In genomic region chr7:18861514-18861913, GRCh38 we compare ENCODE assay signal across 13 cellular contexts.
A peak's percentile ranks its signal among the peaks of the same experiment; 100 is the strongest.
DNase-seq lines count a peak whose midpoint lies in the region; ATAC-seq and TF ChIP-seq lines count a peak whose summit lies in the region.
"Had no signal": no experiment of that assay in that cellular context is flagged by ENCODE, and none has a peak within 500 bp of the region (broad histone marks: within the 10 kb centered on the region; RNA-seq: fewer than 3 reads in every experiment).

No MANE protein-coding gene starts in this region.

- H3K4me1 Mint-ChIP-seq in activated CD4-positive, alpha-beta T cell treated with anti-CD3 and anti-CD28 coated beads, Interleukin-2, amount 10 ng/mL, durations not matched to agents 24 days and 14 days = peaks cover 31% of the 10 kb centered on the region
- H3K4me1 Mint-ChIP-seq in stimulated activated effector memory CD8-positive, alpha-beta T cell treated with anti-CD3 and anti-CD28 coated beads, Interleukin-12 subunit alpha, Interleukin-12 subunit beta, amount 100 ng/mL, for 72 hours = peaks cover 14% of the 10 kb centered on the region

- CTCF ChIA-PET in PC-3 (lab: Charles Lee) = no interaction called here

- ATAC-seq in HG02852 (IDR thresholded peaks at IDR 0.05; ENCODE audit: unreplicated experiment) (peak; percentile 78), PC-3 (no peak), HG03457 (IDR thresholded peaks at IDR 0.05; ENCODE audit: unreplicated experiment) (no peak), GM21367 (IDR thresholded peaks at IDR 0.05; ENCODE audit: unreplicated experiment) (no peak)
- ATAC-seq in stimulated activated effector memory CD8-positive, alpha-beta T cell treated with anti-CD3 and anti-CD28 coated beads, Interleukin-12 subunit alpha, Interleukin-12 subunit beta, amount 100 ng/mL, for 72 hours = peak; percentile 78

- H4K20me1 ChIP-seq in PC-3 (ENCODE audit: low read length) = no peaks in the 10 kb centered on the region

- TF ChIP-seq CTCF in PC-3 (conservative IDR thresholded peaks at IDR 0.05; ENCODE audit: low read depth, low read length) = no peak

- no peak overlapping the region for H3K9ac ChIP-seq in PC-3 (ENCODE audit: low read length)

- no peak overlapping the region for H3K27ac ChIP-seq in PC-3 (ENCODE audit: low read length)
- H3K27ac ChIP-seq: SK-N-MC had no signal

- H3K9me2 ChIP-seq in PC-3 (replicated peaks; ENCODE audit: low read length) = no peaks in the 10 kb centered on the region

- no TSS peak for BruUV-seq in PC-3 (replicated peaks; lab: Mats Ljungman, UMichigan)

- no peak overlapping the region for H3K4me3 ChIP-seq in PC-3 (ENCODE audit: low read length)
- H3K4me3 ChIP-seq: SK-N-MC had no signal

- H3K27me3 ChIP-seq in PC-3 (ENCODE audit: low read length) = no peaks in the 10 kb centered on the region

- H3K27ac Mint-ChIP-seq in activated CD4-positive, alpha-beta T cell treated with anti-CD3 and anti-CD28 coated beads, Interleukin-2, amount 10 ng/mL, durations not matched to agents 24 days and 14 days = peak overlapping the region; percentile 70
- peak overlapping the region; percentile 88 for H3K27ac Mint-ChIP-seq in stimulated activated effector memory CD8-positive, alpha-beta T cell treated with anti-CD3 and anti-CD28 coated beads, Interleukin-12 subunit alpha, Interleukin-12 subunit beta, amount 100 ng/mL, for 72 hours
- H3K27ac Mint-ChIP-seq: stimulated activated naive B cell treated with anti-CD40 and anti-IgM and Interleukin-4, amounts not matched to agents 10 μg/mL and 1 μg/mL and 100 μg/mL, for 72 hours had no signal

- no peaks in the 10 kb centered on the region for H3K9me3 ChIP-seq in PC-3 (ENCODE audit: low read length)

- intact Hi-C loops in activated CD4-positive, alpha-beta T cell treated with anti-CD3 and anti-CD28 coated beads, Interleukin-2, amount 10 ng/mL, durations not matched to agents 24 days and 14 days (cut with micrococcal nuclease) = loop anchor here (1.0 to 5.0 kb wide), 2 partner anchors 119 to 222 kb away; no protein-coding TSS in a partner anchor
- intact Hi-C loops in PC-3 (cut with micrococcal nuclease) = no loop called here

- H3K4me2 ChIP-seq in PC-3 (ENCODE audit: low read length) = no peak overlapping the region

- no peak overlapping the region for H2AFZ ChIP-seq in PC-3 (ENCODE audit: low read length)

- DNase-seq in activated CD4-positive, alpha-beta T cell treated with anti-CD3 and anti-CD28 coated beads, Interleukin-2, amount 10 ng/mL, durations not matched to agents 24 days and 14 days = no peak
- no peak for DNase-seq in activated CD4-positive, alpha-beta T cell treated with anti-CD3 and anti-CD28 coated beads, Interleukin-2, amount 50 U/mL, for 48 hours
- DNase-seq in PC-3 (peak; percentile 5), NCI-H524 (lab: John Stamatoyannopoulos, UW) (no peak)
- DNase-seq in stimulated activated effector memory CD8-positive, alpha-beta T cell treated with anti-CD3 and anti-CD28 coated beads, Interleukin-12 subunit alpha, Interleukin-12 subunit beta, amount 100 ng/mL, for 72 hours (ENCODE audit: low spot score in 2 of 2) = no peak
- DNase-seq: head of caudate nucleus; midbrain; NCI-H1930; stimulated activated naive B cell treated with anti-CD40 and anti-IgM and Interleukin-4, amounts not matched to agents 10 μg/mL and 1 μg/mL and 100 μg/mL, for 72 hours had no signal

- H3K36me3 Mint-ChIP-seq in activated CD4-positive, alpha-beta T cell treated with anti-CD3 and anti-CD28 coated beads, Interleukin-2, amount 10 ng/mL, durations not matched to agents 24 days and 14 days (ENCODE audit: low read depth) = peaks cover 33% of the 10 kb centered on the region
- H3K36me3 Mint-ChIP-seq in stimulated activated effector memory CD8-positive, alpha-beta T cell treated with anti-CD3 and anti-CD28 coated beads, Interleukin-12 subunit alpha, Interleukin-12 subunit beta, amount 100 ng/mL, for 72 hours = no peaks in the 10 kb centered on the region

- peaks cover 30% of the 10 kb centered on the region for H3K9me3 Mint-ChIP-seq in activated CD4-positive, alpha-beta T cell treated with anti-CD3 and anti-CD28 coated beads, Interleukin-2, amount 10 ng/mL, durations not matched to agents 24 days and 14 days
- peaks cover 22% of the 10 kb centered on the region for H3K9me3 Mint-ChIP-seq in stimulated activated effector memory CD8-positive, alpha-beta T cell treated with anti-CD3 and anti-CD28 coated beads, Interleukin-12 subunit alpha, Interleukin-12 subunit beta, amount 100 ng/mL, for 72 hours

- H3F3A ChIP-seq in PC-3 (ENCODE audit: low read length, unreplicated experiment) = no peaks in the 10 kb centered on the region

- H3K27me3 Mint-ChIP-seq in activated CD4-positive, alpha-beta T cell treated with anti-CD3 and anti-CD28 coated beads, Interleukin-2, amount 10 ng/mL, durations not matched to agents 24 days and 14 days = no peaks in the 10 kb centered on the region
- H3K27me3 Mint-ChIP-seq: stimulated activated naive B cell treated with anti-CD40 and anti-IgM and Interleukin-4, amounts not matched to agents 10 μg/mL and 1 μg/mL and 100 μg/mL, for 72 hours had no signal

- H3K4me1 ChIP-seq in PC-3 (ENCODE audit: insufficient read depth, low read length) = peaks cover 7% of the 10 kb centered on the region

- no peaks in the 10 kb centered on the region for H3K79me2 ChIP-seq in PC-3 (ENCODE audit: low read length)

- no peaks in the 10 kb centered on the region for H3K36me3 ChIP-seq in PC-3 (ENCODE audit: low read depth, low read length)

- POLR2A ChIA-PET in PC-3 (lab: Charles Lee; ENCODE audit: unreplicated experiment) = interaction anchor here (0.7 kb wide), 1 partner anchor 89 kb away, joined by 5 read pairs; no protein-coding TSS in a partner anchor

- no peak overlapping the region for H3K4me3 Mint-ChIP-seq in activated CD4-positive, alpha-beta T cell treated with anti-CD3 and anti-CD28 coated beads, Interleukin-2, amount 10 ng/mL, durations not matched to agents 24 days and 14 days
- H3K4me3 Mint-ChIP-seq in stimulated activated effector memory CD8-positive, alpha-beta T cell treated with anti-CD3 and anti-CD28 coated beads, Interleukin-12 subunit alpha, Interleukin-12 subunit beta, amount 100 ng/mL, for 72 hours = no peak overlapping the region
- H3K4me3 Mint-ChIP-seq: stimulated activated naive B cell treated with anti-CD40 and anti-IgM and Interleukin-4, amounts not matched to agents 10 μg/mL and 1 μg/mL and 100 μg/mL, for 72 hours had no signal

Comparison
In these comparisons a context has a peak if more than half of its experiments do, and no peak if none do; other contexts are left out.
1. ATAC-seq: peak in HG02852 (single experiment) and stimulated activated effector memory CD8-positive, alpha-beta T cell treated with anti-CD3 and anti-CD28 coated beads, Interleukin-12 subunit alpha, Interleukin-12 subunit beta, amount 100 ng/mL, for 72 hours (single experiment); none in PC-3 (single experiment), HG03457 (single experiment) and GM21367 (single experiment).